18 cellular contexts compared by ENCODE assay signal in genomic region chr7:117048854-117049321, GRCh38.
A peak's percentile ranks its signal among the peaks of the same experiment; 100 is the strongest.
DNase-seq lines count a peak whose midpoint lies in the region; ATAC-seq, FAIRE-seq and TF ChIP-seq lines count a peak whose summit lies in the region.
"Had no signal": no experiment of that assay in that cellular context is flagged by ENCODE, and none has a peak within 500 bp of the region (broad histone marks: within the 10 kb centered on the region; RNA-seq: fewer than 3 reads in every experiment).

No MANE protein-coding gene starts in this region.

- peaks cover 19% of the 10 kb centered on the region for H3K4me1 ChIP-seq in CD4-positive, alpha-beta memory T cell (ENCODE audit: insufficient read depth, low read length)
- H3K4me1 ChIP-seq in HepG2 (ENCODE audit: insufficient read depth, low read length), result peaks cover 9% of the 10 kb centered on the region

- H4K20me1 ChIP-seq in HepG2 (ENCODE audit: insufficient read depth, low read length), result no peaks in the 10 kb centered on the region; the same call in 1 of the 2 replicates

- intact Hi-C loops in CD4-positive, alpha-beta memory T cell (cut with micrococcal nuclease), result no loop called here
- intact Hi-C loops in HepG2 (cut with micrococcal nuclease; ENCODE audit: unreplicated experiment), result no loop called here

- H3K27ac Mint-ChIP-seq in CD4-positive, alpha-beta memory T cell, result peak overlapping the region in 4 of 7 donors; percentile 13 to 82 (median 58)
- peak overlapping the region in 1 of 2 donors; percentile 80 for H3K27ac Mint-ChIP-seq in T-cell
- H3K27ac Mint-ChIP-seq in immature natural killer cell, result no peak overlapping the region

- H3K9me3 Mint-ChIP-seq in CD4-positive, alpha-beta memory T cell, result peaks cover 0 to 5% (median 0%) of the 10 kb centered on the region in 8 donors
- no peaks in the 10 kb centered on the region for H3K9me3 Mint-ChIP-seq in T-cell
- H3K9me3 Mint-ChIP-seq in immature natural killer cell, result no peaks in the 10 kb centered on the region

- no peaks in the 10 kb centered on the region for H3K36me3 Mint-ChIP-seq in CD4-positive, alpha-beta memory T cell
- H3K36me3 Mint-ChIP-seq in T-cell, result no peaks in the 10 kb centered on the region
- H3K36me3 Mint-ChIP-seq in immature natural killer cell, result no peaks in the 10 kb centered on the region

- 87% methylated on average over 4 of the region's 4 CpGs for WGBS in HepG2 (ENCODE audit: low lambda C conversion rate)

- TF ChIP-seq RAD21 in HepG2 (CRISPR knock-in tag; IDR thresholded peaks at IDR 0.05), result no peak

- TF ChIP-seq CTCF in HepG2 (CRISPR knock-in tag; IDR thresholded peaks at IDR 0.05), result no peak

- H3K9ac ChIP-seq in HepG2 (ENCODE audit: insufficient read depth, low read depth, low read length), result no peak overlapping the region

- no peaks in the 10 kb centered on the region for H3K27me3 ChIP-seq in CD4-positive, alpha-beta memory T cell (ENCODE audit: insufficient read depth, low read length)
- no peaks in the 10 kb centered on the region for H3K27me3 ChIP-seq in HepG2 (ENCODE audit: control insufficient read depth in 1 of 2, insufficient read depth in 2 of 2, low read length in 2 of 2)
- H3K27me3 ChIP-seq: cardiac muscle cell, stomach had no signal

- peak overlapping the region in 7 of 8 donors; percentile 46 to 81 (median 71) for H3K4me3 Mint-ChIP-seq in CD4-positive, alpha-beta memory T cell
- H3K4me3 Mint-ChIP-seq in T-cell (peak overlapping the region; percentile 14 to 62 (median 56)), immature natural killer cell (peak overlapping the region in 3 of 5 donors; percentile 4 to 46 (median 21))

- no peak for TF ChIP-seq EP300 in HepG2 (IDR thresholded peaks at IDR 0.05; ENCODE audit: low read depth in 2 of 2, low read length in 2 of 2)
- TF ChIP-seq EP300 in HepG2 (CRISPR knock-in tag; IDR thresholded peaks at IDR 0.05; ENCODE audit: borderline replicate concordance), result no peak

- no peak for ATAC-seq in T-cell (replicated peaks in 1 of 4)
- ATAC-seq in HepG2, result no peak

- in situ Hi-C loops in HepG2 (cut with HindIII; ENCODE audit: extremely low pct_ligation_motif_present, low pct_unique_long_range_greater_than_20kb), result no loop called here

- H3K4me2 ChIP-seq in HepG2 (ENCODE audit: low read depth, low read length), result no peak overlapping the region

- POLR2A ChIA-PET in CD4-positive, alpha-beta memory T cell (lab: Charles Lee; ENCODE audit: partially characterized antibody), result no interaction called here
- POLR2A ChIA-PET in T-cell (lab: Charles Lee) (interaction anchor here in 1 of 2 donors (0.6 kb wide), 1 partner anchor 135 kb away, joined by 3 read pairs; no protein-coding TSS in a partner anchor), HepG2 (lab: Yijun Ruan, JAX) (no interaction called here)

- no peak overlapping the region for H2AFZ ChIP-seq in HepG2 (ENCODE audit: low read length)

- peaks cover 17 to 32% (median 19%) of the 10 kb centered on the region in 4 donors for H3K4me1 Mint-ChIP-seq in CD4-positive, alpha-beta memory T cell
- peaks cover 22 to 33% (median 27%) of the 10 kb centered on the region in 3 donors for H3K4me1 Mint-ChIP-seq in T-cell
- H3K4me1 Mint-ChIP-seq in immature natural killer cell, result peaks cover 13 to 24% of the 10 kb centered on the region in 2 donors

- TF ChIP-seq POLR2A in HepG2 (IDR thresholded peaks at IDR 0.05; ENCODE audit: insufficient read depth in 1 of 2, low read depth in 2 of 2, low read length in 2 of 2), result no peak

- peak; percentile 24 for DNase-seq in SHP77 treated with DMSO at 0.1 percent for 48 hours (lab: John Stamatoyannopoulos, UW)
- DNase-seq in SHP77 (lab: John Stamatoyannopoulos, UW), result no peak
- DNase-seq in CD4-positive, alpha-beta memory T cell, result no peak
- no peak for DNase-seq in T-cell
- DNase-seq in immature natural killer cell, result no peak
- no peak for DNase-seq in HepG2 (ENCODE audit: low spot score)
- no peak for DNase-seq in effector CD4-positive, alpha-beta T cell
- no peak for DNase-seq in NCI-H1694 (lab: John Stamatoyannopoulos, UW)
- DNase-seq: activated naive CD4-positive, alpha-beta T cell treated with anti-CD3 and anti-CD28 coated beads, Interleukin-2, amount 50 U/mL, for 16 hours; effector memory CD4-positive, alpha-beta T cell; GDM1; NCI-H1436 treated with DMSO at 0.1 percent for 48 hours; NCI-H524 treated with DMSO at 0.1 percent for 48 hours; stimulated activated CD4-positive, alpha-beta T cell treated with anti-CD3 and anti-CD28 coated beads, Interleukin-15, amount 100 ng/mL, for 24 hours; stomach had no signal

- H3K27me3 Mint-ChIP-seq in CD4-positive, alpha-beta memory T cell, result no peaks in the 10 kb centered on the region
- no peaks in the 10 kb centered on the region for H3K27me3 Mint-ChIP-seq in T-cell
- H3K27me3 Mint-ChIP-seq in immature natural killer cell (ENCODE audit: low read depth in 3 of 3), result peaks cover 0 to 2% (median 0%) of the 10 kb centered on the region in 3 donors

- no peak overlapping the region for H3K4me3 ChIP-seq in CD4-positive, alpha-beta memory T cell (ENCODE audit: low read length in 2 of 2)
- H3K4me3 ChIP-seq in HepG2 (replicated peaks in 1 of 3; ENCODE audit: insufficient read depth in 1 of 3, low read depth in 2 of 3, low read length in 3 of 3), result no peak overlapping the region
- H3K4me3 ChIP-seq: cardiac muscle cell, stomach had no signal

- no TSS peak for BruUV-seq in HepG2 (replicated peaks; lab: Mats Ljungman, UMichigan)

- H3K36me3 ChIP-seq in CD4-positive, alpha-beta memory T cell (ENCODE audit: insufficient read depth, low read length), result no peaks in the 10 kb centered on the region
- no peaks in the 10 kb centered on the region for H3K36me3 ChIP-seq in HepG2 (replicated peaks in 1 of 2; ENCODE audit: control insufficient read depth in 1 of 2, insufficient read depth in 2 of 2, low read length in 2 of 2)
- H3K36me3 ChIP-seq: cardiac muscle cell, stomach had no signal

- H3K79me2 ChIP-seq in HepG2 (ENCODE audit: insufficient read depth, low read length), result no peaks in the 10 kb centered on the region

- CTCF ChIA-PET in CD4-positive, alpha-beta memory T cell (lab: Charles Lee; ENCODE audit: partially characterized antibody), result no interaction called here
- CTCF ChIA-PET in T-cell (lab: Charles Lee), result interaction anchor here in 1 of 2 donors (2.0 kb wide), 1 partner anchor 60 kb away, joined by 5 read pairs; no protein-coding TSS in a partner anchor
- CTCF ChIA-PET in HepG2 (lab: Yijun Ruan, JAX; ENCODE audit: low intra/inter-chr PET ratio, low total read pairs), result no interaction called here

- no peak for FAIRE-seq in HepG2 (lab: Jason Lieb, UNC)
- FAIRE-seq: H54, keratinocyte had no signal

- no peak overlapping the region for H3K27ac ChIP-seq in CD4-positive, alpha-beta memory T cell (ENCODE audit: low read depth, low read length)
- no peak overlapping the region for H3K27ac ChIP-seq in HepG2 (ENCODE audit: extremely low read length, insufficient read depth, low read length)
- H3K27ac ChIP-seq: cardiac muscle cell, stomach had no signal

- no peaks in the 10 kb centered on the region for H3K9me3 ChIP-seq in CD4-positive, alpha-beta memory T cell (ENCODE audit: control insufficient read depth in 1 of 2, low read length in 2 of 2)
- H3K9me3 ChIP-seq in HepG2 (ENCODE audit: low read length), result no peaks in the 10 kb centered on the region
- H3K9me3 ChIP-seq: stomach had no signal

TF ChIP-seq in HepG2, 621 proteins besides CTCF, POLR2A, EP300 and RAD21:
- no peak for TF ChIP-seq IKZF5 (CRISPR knock-in tag; IDR thresholded peaks at IDR 0.05)
- no peak for TF ChIP-seq ATM (IDR thresholded peaks at IDR 0.05; ENCODE audit: borderline replicate concordance)
- TF ChIP-seq GATA4 (IDR thresholded peaks at IDR 0.05; ENCODE audit: borderline replicate concordance, low read depth), result no peak

Comparison
In these comparisons a context has a peak if more than half of its experiments do, and no peak if none do; other contexts are left out.
1. H3K27ac Mint-ChIP-seq: peak in CD4-positive, alpha-beta memory T cell (4 of 7); none in immature natural killer cell (0 of 6).
2. H3K4me3 Mint-ChIP-seq: peak in every context shown above with its lines; median percentile 71 in CD4-positive, alpha-beta memory T cell; 56 in T-cell; 21 in immature natural killer cell.